8 cellular contexts compared by ENCODE assay signal in genomic region chr1:229027622-229028182, GRCh38.
DNase-seq lines count a peak whose midpoint lies in the region; ATAC-seq and TF ChIP-seq lines count a peak whose summit lies in the region.

No MANE protein-coding gene starts in this region.

- H3K27me3 Mint-ChIP-seq in brain (peaks cover 8% of the 10 kb centered on the region), natural killer cell (ENCODE audit: low read depth in 2 of 2) (no peaks in the 10 kb centered on the region)

- ATAC-seq in GM18508 (IDR thresholded peaks at IDR 0.05; ENCODE audit: insufficient read depth, unreplicated experiment) (peak; percentile 63), natural killer cell (peak; percentile 74 to 80 (median 80)), GM21825 (IDR thresholded peaks at IDR 0.05; ENCODE audit: unreplicated experiment) (no peak)

- DNase-seq in MV-4-11 (lab: John Stamatoyannopoulos, UW) (peak; percentile 99), natural killer cell (no peak), 8988T (no peak), NCI-H526 (lab: John Stamatoyannopoulos, UW) (no peak), NCI-H146 (lab: John Stamatoyannopoulos, UW) (no peak)

- H3K4me1 Mint-ChIP-seq in brain, result peaks cover 99% of the 10 kb centered on the region
- peaks cover 13 to 15% of the 10 kb centered on the region in 2 donors for H3K4me1 Mint-ChIP-seq in natural killer cell

- H3K27ac Mint-ChIP-seq in brain (peak overlapping the region; percentile 1 to 93 (median 73)), natural killer cell (peak overlapping the region; percentile 68 to 70)

- H3K4me3 Mint-ChIP-seq in brain (peak overlapping the region in 1 of 5 experiments; percentile 69), natural killer cell (peak overlapping the region; percentile 77)

- intact Hi-C loops in natural killer cell (cut with micrococcal nuclease), result no loop called here

- TF ChIP-seq CTCF in brain (conservative IDR thresholded peaks at IDR 0.05), result no peak
- no peak for TF ChIP-seq CTCF in natural killer cell (IDR thresholded peaks at IDR 0.05)

- H3K9me3 Mint-ChIP-seq in brain (no peaks in the 10 kb centered on the region), natural killer cell (no peaks in the 10 kb centered on the region)

- H3K36me3 Mint-ChIP-seq in brain, result no peaks in the 10 kb centered on the region
- no peaks in the 10 kb centered on the region for H3K36me3 Mint-ChIP-seq in natural killer cell
